19 cellular contexts compared by ENCODE assay signal in the genomic region with DNA sequence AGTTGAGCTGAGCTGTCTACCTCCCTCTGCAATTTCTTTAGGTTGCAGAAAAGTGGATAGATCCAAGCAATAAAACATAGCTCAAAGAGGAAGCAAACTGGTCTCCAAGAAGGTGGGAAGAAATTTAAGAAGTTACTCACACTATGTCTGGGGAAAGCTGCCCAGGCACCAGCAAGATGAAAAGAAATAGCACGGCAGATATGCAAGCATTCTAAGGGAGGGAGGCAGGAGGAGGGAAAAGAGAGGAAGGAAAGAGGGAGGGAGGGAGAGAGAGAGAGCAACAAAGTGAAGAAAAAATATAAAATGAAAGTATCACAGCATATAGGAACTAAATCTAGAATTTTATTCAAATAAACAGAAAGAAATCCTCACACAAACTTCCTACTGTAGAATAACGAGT.
"Had no signal": no experiment of that assay in that cellular context is flagged by ENCODE, and none has a peak within 500 bp of the region (broad histone marks: within the 10 kb centered on the region; RNA-seq: fewer than 3 reads in every experiment).

No MANE protein-coding gene starts in this region.

- DNase-seq: dermis blood vessel endothelial cell; effector memory CD8-positive, alpha-beta T cell; head of caudate nucleus; kidney; left cardiac atrium; left lung; mesenchymal stem cell; natural killer cell; pancreas; sigmoid colon; stimulated activated CD4-positive, alpha-beta T cell treated with anti-CD3 and anti-CD28 coated beads, Interleukin-2, amount 100 ng/mL, for 24 hours; stimulated activated CD4-positive, alpha-beta T cell treated with anti-CD3 and anti-CD28 coated beads, Interleukin-4, amount 100 ng/mL, for 24 hours; stimulated activated naive CD4-positive, alpha-beta T cell treated with Interleukin-2 at 50 U/mL for 16 hours; stomach; upper lobe of left lung had no signal

- H3K9me3 ChIP-seq: left lung, neutrophil, pancreas, sigmoid colon, stomach, thoracic aorta, tibial nerve, upper lobe of left lung had no signal

- H3K36me3 ChIP-seq: left lung, neutrophil, pancreas, sigmoid colon, stomach, thoracic aorta, tibial nerve, upper lobe of left lung had no signal

- H3K27me3 ChIP-seq: sigmoid colon, tibial nerve, upper lobe of left lung had no signal

- H3K4me3 ChIP-seq: coronary artery, left lung, pancreas, sigmoid colon, stomach, thoracic aorta, tibial nerve, upper lobe of left lung had no signal

- H3K27ac ChIP-seq: coronary artery, left lung, neutrophil, pancreas, sigmoid colon, stomach, thoracic aorta, upper lobe of left lung had no signal

- H3K4me1 ChIP-seq: left lung, pancreas, sigmoid colon, stomach, tibial nerve, upper lobe of left lung had no signal
